8 cellular contexts compared by ENCODE assay signal in the genomic region with DNA sequence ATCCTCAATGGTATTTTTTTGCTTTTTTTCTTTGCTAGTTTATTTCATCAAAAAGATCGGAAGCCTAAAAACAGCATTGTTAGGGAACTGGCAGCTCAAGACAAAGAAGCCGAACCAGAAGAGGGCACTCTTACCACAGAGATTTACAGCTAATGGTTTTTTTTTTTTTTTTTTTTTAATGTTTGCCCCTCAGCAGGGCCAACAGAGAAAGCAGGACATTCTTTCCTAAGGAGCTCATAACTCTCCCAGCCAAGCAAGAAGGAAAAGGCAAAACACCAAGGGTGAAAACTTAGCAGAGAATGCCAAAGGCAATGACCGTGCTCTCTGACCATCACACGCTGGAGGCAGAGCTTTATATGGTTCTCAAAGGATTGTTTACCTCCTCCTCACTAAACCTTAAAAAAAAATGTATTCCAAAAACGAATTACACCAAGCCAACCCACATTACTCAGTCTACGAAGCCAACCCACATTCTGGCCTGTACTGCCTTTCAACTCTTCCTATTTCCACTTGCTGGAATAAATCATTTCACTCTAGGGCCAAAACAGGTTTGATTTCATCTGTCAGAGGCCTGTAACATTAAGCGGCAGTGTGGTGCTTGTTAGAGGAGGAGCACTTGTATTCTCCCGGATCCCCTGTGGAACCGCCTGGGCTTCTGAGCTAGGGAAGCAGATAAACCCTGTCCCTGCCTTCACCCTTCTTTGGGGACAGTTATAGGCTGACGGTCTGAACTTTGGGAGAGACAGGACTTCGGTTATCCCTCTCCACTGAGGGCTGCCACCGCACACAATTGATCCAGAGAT. TPM values are rescaled to one million over a fixed set of nuclear protein-coding genes. Genes with fewer than 3 reads are reported as not detected.
DNase-seq lines count a peak whose midpoint lies in the region; ATAC-seq and TF ChIP-seq lines count a peak whose summit lies in the region.

No MANE protein-coding gene starts in this region.

- no peaks in the 10 kb centered on the region for H3K27me3 ChIP-seq in esophagus (ENCODE audit: control insufficient read depth in 1 of 2, insufficient read depth in 2 of 2, low read length in 2 of 2)

- H3K27ac ChIP-seq in SK-N-MC (no peak overlapping the region), esophagus (ENCODE audit: low read depth in 2 of 2, low read length in 1 of 2) (peak overlapping the region; percentile 16 to 79)

- 48 to 57% methylated on average over 12 of the region's 12 CpGs for WGBS in esophagus, 2 donors

- no peak overlapping the region for H3K9ac ChIP-seq in SK-N-MC (ENCODE audit: insufficient read length)

- no peak for ATAC-seq in GM21529 (IDR thresholded peaks at IDR 0.05; ENCODE audit: unreplicated experiment)
- no peak for ATAC-seq in GM18505 (IDR thresholded peaks at IDR 0.05; ENCODE audit: unreplicated experiment)

- H3K4me3 ChIP-seq in SK-N-MC (no peak overlapping the region), esophagus (ENCODE audit: low read depth in 1 of 2, low read length in 2 of 2) (no peak overlapping the region)

- peak; percentile 6 for DNase-seq in activated naive CD4-positive, alpha-beta T cell treated with Interleukin-2 at 50 U/mL for 16 hours
- no peak for DNase-seq in activated naive CD4-positive, alpha-beta T cell treated with anti-CD3 and anti-CD28 coated beads, Interleukin-2, amount 50 U/mL, for 16 hours
- DNase-seq in MV-4-11 (lab: John Stamatoyannopoulos, UW) (peak; percentile 38), SK-N-MC (ENCODE audit: low read depth, low spot score) (peak; percentile 44), myocyte (ENCODE audit: low read depth) (peak; percentile 83)

- no peak for TF ChIP-seq POLR2A in GM18505 (IDR thresholded peaks at IDR 0.05; ENCODE audit: borderline replicate concordance, extremely low read depth, insufficient read depth, insufficient read length)

- H3K4me1 ChIP-seq in esophagus (ENCODE audit: control insufficient read depth in 2 of 2, insufficient read depth in 2 of 2, low read length in 1 of 2), result no peaks in the 10 kb centered on the region

- H3K36me3 ChIP-seq in SK-N-MC (ENCODE audit: insufficient read depth, low read length), result no peaks in the 10 kb centered on the region
- no peaks in the 10 kb centered on the region for H3K36me3 ChIP-seq in esophagus (ENCODE audit: control insufficient read depth in 2 of 2, insufficient read depth in 2 of 2, low read length in 1 of 2)

- H3K9me3 ChIP-seq in SK-N-MC (ENCODE audit: low read depth, low read length), result no peaks in the 10 kb centered on the region
- H3K9me3 ChIP-seq in esophagus (ENCODE audit: control insufficient read depth in 2 of 2, insufficient read depth in 1 of 2, low read depth in 1 of 2, low read length in 1 of 2), result no peaks in the 10 kb centered on the region

RNA-seq across cellular contexts. Expression of a gene that starts 35.6 kb away (rescaled TPM):
- polyA plus RNA-seq in esophagus, result 10 to 100 TPM; 10.9 to 37.8 TPM
- 41.0 and 76.3 TPM in 2 replicates for total RNA-seq in myocyte
- 58.6 TPM for polyA plus RNA-seq in myocyte (2012)
